ENCODE assay signal across 27 cellular contexts in the genomic region with DNA sequence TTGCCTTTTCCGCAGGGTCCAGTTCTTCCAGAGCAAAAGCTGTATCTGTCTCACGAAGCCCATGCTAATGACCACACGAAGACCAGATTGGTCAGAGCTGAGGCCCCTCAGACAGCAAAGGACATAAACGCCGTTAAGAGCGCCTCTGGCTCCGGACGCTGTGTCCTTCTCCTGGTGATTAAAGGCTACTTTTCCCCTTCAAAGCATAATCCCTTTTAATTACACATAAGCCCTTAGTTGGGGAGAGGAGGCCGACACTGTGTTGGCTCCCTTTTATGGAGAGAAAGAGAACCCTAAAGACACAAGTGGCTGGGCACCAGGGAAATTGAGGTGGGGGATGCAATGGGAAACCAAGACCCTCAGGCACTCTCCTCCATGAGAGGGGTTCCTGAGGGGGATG. TPM values are rescaled to one million over a fixed set of nuclear protein-coding genes. Genes with fewer than 3 reads are reported as not detected.
DNase-seq lines count a peak whose midpoint lies in the region; ATAC-seq, FAIRE-seq and TF ChIP-seq lines count a peak whose summit lies in the region.
"Had no signal": no experiment of that assay in that cellular context is flagged by ENCODE, and none has a peak within 500 bp of the region (broad histone marks: within the 10 kb centered on the region; RNA-seq: fewer than 3 reads in every experiment).

A gene (minus strand): TSS at position 166 of the 400 bp plus-strand sequence. CDS start 103 bp downstream, at position 63.

- WGBS in IMR-90 (ENCODE audit: extremely low coverage in 2 of 2, insufficient read length in 1 of 2), 2 experiments = 94% methylated on average over 3 of the region's 9 CpGs; no CpG with 5 or more reads in 1 of the 2 experiments

- H4K8ac ChIP-seq in IMR-90 (ENCODE audit: low read depth in 2 of 2, low read length in 2 of 2) = no peak within 1 kb of the TSS

- H3K36me3 ChIP-seq in IMR-90 (ENCODE audit: control insufficient read depth, insufficient read depth, low read length) = no peaks in the 10 kb centered on the region
- no peaks in the 10 kb centered on the region for H3K36me3 ChIP-seq in SK-N-MC (ENCODE audit: insufficient read depth, low read length)
- H3K36me3 ChIP-seq: ascending aorta, SJSA1, tibial nerve had no signal

- H2AFZ ChIP-seq in IMR-90 (replicated peaks; ENCODE audit: low read length, poor library complexity) = peak within 1 kb of the TSS; percentile 46

- CTCF ChIA-PET in IMR-90 (lab: Yijun Ruan, JAX) = no interaction called here
- CTCF ChIA-PET in Calu3 (lab: Charles Lee) = no interaction called here

- H3K4me3 Mint-ChIP-seq in progenitor cell of endocrine pancreas (ENCODE audit: low read depth) (peak within 1 kb of the TSS; percentile 47), Calu3 (ENCODE audit: low read depth, unreplicated experiment) (no peak within 1 kb of the TSS)
- H3K4me3 Mint-ChIP-seq: activated T-cell treated with anti-CD3 and anti-CD28 coated beads, Interleukin-2, amount 50 U/mL, for 4 hours; effector memory CD8-positive, alpha-beta T cell had no signal

- no peak within 1 kb of the TSS for H3K18ac ChIP-seq in IMR-90 (ENCODE audit: low read depth, low read length)

- H3K4me3 ChIP-seq in IMR-90 (ENCODE audit: insufficient read depth, low read depth, low read length) (no peak within 1 kb of the TSS), SK-N-MC (peak within 1 kb of the TSS; percentile 57)
- H3K4me3 ChIP-seq: ascending aorta, coronary artery, SJSA1, tibial nerve had no signal

- no peaks in the 10 kb centered on the region for H3K79me1 ChIP-seq in IMR-90 (ENCODE audit: low read depth in 1 of 2, low read length in 2 of 2)

- no peak within 1 kb of the TSS for H3K56ac ChIP-seq in IMR-90 (ENCODE audit: extremely low read depth, insufficient read depth, low read length)

- TF ChIP-seq RAD21 in IMR-90 (IDR thresholded peaks at IDR 0.05; ENCODE audit: low read length) = no peak

- TF ChIP-seq POLR2A in IMR-90 (IDR thresholded peaks at IDR 0.05; ENCODE audit: low read depth, low read length) = no peak

- no peaks in the 10 kb centered on the region for H3K27me3 Mint-ChIP-seq in progenitor cell of endocrine pancreas
- peaks cover 8% of the 10 kb centered on the region for H3K27me3 Mint-ChIP-seq in Calu3 (ENCODE audit: unreplicated experiment)

- intact Hi-C loops in IMR-90 (cut with micrococcal nuclease) = no loop called here
- intact Hi-C loops in Calu3 (cut with micrococcal nuclease; ENCODE audit: unreplicated experiment) = no loop called here

- H3K9me3 Mint-ChIP-seq in progenitor cell of endocrine pancreas (ENCODE audit: low read depth) = no peaks in the 10 kb centered on the region
- no peaks in the 10 kb centered on the region for H3K9me3 Mint-ChIP-seq in Calu3 (ENCODE audit: low read depth, unreplicated experiment)
- H3K9me3 Mint-ChIP-seq: activated T-cell treated with anti-CD3 and anti-CD28 coated beads, Interleukin-2, amount 50 U/mL, for 4 hours; effector memory CD8-positive, alpha-beta T cell had no signal

- no peak within 1 kb of the TSS for H3K14ac ChIP-seq in IMR-90 (replicated peaks; ENCODE audit: low read depth, low read length)

- dilution Hi-C loops in IMR-90 (cut with HindIII; ENCODE audit: low sequenced_read_pairs, unreplicated experiment) = no loop called here

- H2AK5ac ChIP-seq in IMR-90 (ENCODE audit: low read depth, low read length) = no peak within 1 kb of the TSS

- no peak for FAIRE-seq in urothelium cell line (lab: Jason Lieb, UNC)

- peaks cover 8% of the 10 kb centered on the region for H3K4me1 ChIP-seq in IMR-90 (ENCODE audit: control insufficient read depth, insufficient read depth, low read length)

- H3K4me1 Mint-ChIP-seq in progenitor cell of endocrine pancreas (ENCODE audit: low read depth) (peaks cover 47% of the 10 kb centered on the region), Calu3 (ENCODE audit: low read depth, unreplicated experiment) (peaks cover 13% of the 10 kb centered on the region)

- no peak within 1 kb of the TSS for H2BK20ac ChIP-seq in IMR-90 (ENCODE audit: low read depth, low read length)

- H3K9me3 ChIP-seq in IMR-90 (ENCODE audit: control insufficient read depth, insufficient read depth, low read length) (no peaks in the 10 kb centered on the region; the same call in 1 of the 2 replicates), SK-N-MC (ENCODE audit: low read depth, low read length) (no peaks in the 10 kb centered on the region)
- H3K9me3 ChIP-seq: ascending aorta, SJSA1, tibial nerve had no signal

- H2BK15ac ChIP-seq in IMR-90 (ENCODE audit: low read depth, low read length) = no peak within 1 kb of the TSS

- no peak within 1 kb of the TSS for H3K4me2 ChIP-seq in IMR-90 (ENCODE audit: low read depth, low read length)

- H2BK5ac ChIP-seq in IMR-90 (ENCODE audit: low read depth, low read length, poor library complexity, severe bottlenecking) = no peak within 1 kb of the TSS

- no peak within 1 kb of the TSS for H3K23ac ChIP-seq in IMR-90 (ENCODE audit: low read depth, low read length)

- H4K5ac ChIP-seq in IMR-90 (ENCODE audit: low read depth, low read length) = no peak within 1 kb of the TSS

- in situ Hi-C loops in IMR-90 (cut with MboI; ENCODE audit: low sequenced_read_pairs) = no loop called here

- peaks cover 3% of the 10 kb centered on the region; the same call in 1 of the 2 replicates for H3K9me1 ChIP-seq in IMR-90 (ENCODE audit: insufficient read depth, low read length)

- H2BK120ac ChIP-seq in IMR-90 (ENCODE audit: low read depth, low read length) = no peak within 1 kb of the TSS

- H3K4ac ChIP-seq in IMR-90 (ENCODE audit: low read depth, low read length) = no peak within 1 kb of the TSS

- H3K9ac ChIP-seq in IMR-90 (ENCODE audit: low read depth, low read length) (no peak within 1 kb of the TSS), SK-N-MC (ENCODE audit: insufficient read length) (no peak within 1 kb of the TSS)

- DNase-seq in IMR-90 (no peak), SK-N-MC (ENCODE audit: low read depth, low spot score) (no peak), lung microvascular endothelial cell (ENCODE audit: low read depth in 2 of 2) (no peak), progenitor cell of endocrine pancreas (ENCODE audit: low spot score, unreplicated experiment) (no peak), urothelium cell line (ENCODE audit: low spot score) (no peak), NCI-H187 treated with DMSO at 0.1 percent for 48 hours (lab: John Stamatoyannopoulos, UW) (no peak), Calu3 (no peak)
- DNase-seq: activated CD4-positive, alpha-beta T cell treated with anti-CD3 and anti-CD28 coated beads, Interleukin-2, amount 50 U/mL, for 1 hour; activated gamma-delta T cell treated with Interleukin-2 at 50 U/mL for 16 hours; activated T-cell treated with anti-CD3 and anti-CD28 coated beads, Interleukin-2, amount 50 U/mL, for 4 hours; C1 segment of cervical spinal cord; caudate nucleus; DND-41; effector memory CD8-positive, alpha-beta T cell; NCI-H1436 treated with DMSO at 0.1 percent for 48 hours; NCI-H345; NCI-H748 treated with DMSO at 0.1 percent for 48 hours; stimulated activated CD4-positive, alpha-beta T cell treated with anti-CD3 and anti-CD28 coated beads, Interleukin-12 subunit alpha, Interleukin-12 subunit beta, amount 100 ng/mL, for 4 hours; stimulated activated CD4-positive, alpha-beta T cell treated with anti-CD3 and anti-CD28 coated beads, Interleukin-2, amount 100 ng/mL, for 48 hours; T1000 had no signal

- H3K27ac Mint-ChIP-seq in progenitor cell of endocrine pancreas (peak within 1 kb of the TSS; percentile 18), Calu3 (ENCODE audit: unreplicated experiment) (no peak within 1 kb of the TSS)
- H3K27ac Mint-ChIP-seq: effector memory CD8-positive, alpha-beta T cell had no signal

- H3K27ac ChIP-seq in IMR-90 (ENCODE audit: insufficient read depth, low read length) (no peak within 1 kb of the TSS), SK-N-MC (peak within 1 kb of the TSS; percentile 71)
- H3K27ac ChIP-seq: ascending aorta, coronary artery, SJSA1, tibial nerve had no signal

- POLR2A ChIA-PET in IMR-90 (lab: Charles Lee; ENCODE audit: unreplicated experiment) = no interaction called here

- no peak within 1 kb of the TSS for H4K91ac ChIP-seq in IMR-90 (ENCODE audit: insufficient read depth, low read depth, low read length)

- peaks cover 9% of the 10 kb centered on the region; the same call in 1 of the 2 replicates for H3K27me3 ChIP-seq in IMR-90 (ENCODE audit: control insufficient read depth, insufficient read depth, low read length)
- H3K27me3 ChIP-seq: ascending aorta, SJSA1, tibial nerve had no signal

- H2AK9ac ChIP-seq in IMR-90 (replicated peaks; ENCODE audit: low read depth, low read length, poor library complexity) = no peak within 1 kb of the TSS

- BruUV-seq in IMR-90 (replicated peaks; lab: Mats Ljungman, UMichigan) (no TSS peak), Calu3 (replicated peaks; lab: Mats Ljungman, UMichigan) (no TSS peak)

- no peak for TF ChIP-seq CTCF in IMR-90 (conservative IDR thresholded peaks at IDR 0.05; ENCODE audit: low read depth, low read length)
- no peak for TF ChIP-seq CTCF in progenitor cell of endocrine pancreas (IDR thresholded peaks at IDR 0.05; ENCODE audit: unreplicated experiment)
- no peak for TF ChIP-seq CTCF in Calu3 (IDR thresholded peaks at IDR 0.05; ENCODE audit: unreplicated experiment)

- ATAC-seq in IMR-90 (ENCODE audit: low read depth) = no peak
- ATAC-seq: activated T-cell treated with anti-CD3 and anti-CD28 coated beads, Interleukin-2, amount 50 U/mL, for 4 hours; effector memory CD8-positive, alpha-beta T cell; sciatic nerve had no signal

- H4K20me1 ChIP-seq in IMR-90 (ENCODE audit: insufficient read depth, low read length) = no peaks in the 10 kb centered on the region

- H3K36me3 Mint-ChIP-seq in progenitor cell of endocrine pancreas (ENCODE audit: insufficient read depth) = no peaks in the 10 kb centered on the region
- peaks cover 4% of the 10 kb centered on the region for H3K36me3 Mint-ChIP-seq in Calu3 (ENCODE audit: insufficient read depth, unreplicated experiment)

TF ChIP-seq in IMR-90, 13 proteins besides CTCF, POLR2A, EP300 and RAD21 (continues in another document):
- TF ChIP-seq CEBPB (IDR thresholded peaks at IDR 0.05; ENCODE audit: low read depth, low read length) (no peak), NFE2L2 (IDR thresholded peaks at IDR 0.05; ENCODE audit: low read depth, low read length) (no peak), SMC3 (IDR thresholded peaks at IDR 0.05; ENCODE audit: low read depth, low read length) (no peak)

RNA-seq across cellular contexts. Expression of the gene that starts here (rescaled TPM):
- total RNA-seq in IMR-90 (2012; rRNA removed) = under 0.01 TPM in 2 replicates
- polyA plus RNA-seq in IMR-90 (2012; rRNA removed) = 0.11 and 0.36 TPM in 2 replicates
- 0.01 and 0.07 TPM in 2 replicates for polyA plus RNA-seq in IMR-90 (2012; cell fraction: cytosol; rRNA removed)
- 0.40 and 0.99 TPM in 2 replicates for polyA plus RNA-seq in IMR-90 (2012; cell fraction: nucleus; rRNA removed; ENCODE audit: low replicate concordance)
- 60.8 and 487 TPM in 2 replicates for total RNA-seq in lung microvascular endothelial cell
- 0.86 and 2.0 TPM in 2 replicates for total RNA-seq in progenitor cell of endocrine pancreas
- 0.31 and 0.37 TPM in 2 replicates for total RNA-seq in Calu3 (2022)
- total RNA-seq: activated T-cell treated with anti-CD3 and anti-CD28 coated beads, Interleukin-2, amount 50 U/mL, for 4 hours; ascending aorta; kidney epithelial cell had no signal
- polyA plus RNA-seq: neural cell had no signal

Comparison
In these comparisons a context has a peak if more than half of its experiments do, and no peak if none do; other contexts are left out.
1. RNA of the gene that starts here (total RNA-seq): 60.8 to 487 TPM in lung microvascular endothelial cell; 0.86 to 2.0 TPM in progenitor cell of endocrine pancreas, 0.31 to 0.37 TPM in Calu3 and under 0.01 TPM in IMR-90; every median in the first group is over 10 times any median in the second.